In genomic region chr1:231180034-231180433, GRCh38 we compare ENCODE assay signal across 40 cellular contexts. TPM values are rescaled to one million over a fixed set of nuclear protein-coding genes. Genes with fewer than 3 reads are reported as not detected.
"Had no signal": no experiment of that assay in that cellular context is flagged by ENCODE, and none has a peak within 500 bp of the region (broad histone marks: within the 10 kb centered on the region; RNA-seq: fewer than 3 reads in every experiment).

No MANE protein-coding gene starts in this region.

- H3K36me3 Mint-ChIP-seq: activated naive CD4-positive, alpha-beta T cell treated with anti-CD3 and anti-CD28 coated beads, Interleukin-2, amount 10 ng/mL, durations not matched to agents 7 days and 5 days; activated naive CD4-positive, alpha-beta T cell treated with anti-CD3 and anti-CD28 coated beads, Interleukin-2, amount 50 U/mL, for 24 hours; activated naive CD4-positive, alpha-beta T cell treated with anti-CD3 and anti-CD28 coated beads, Interleukin-2, amount 50 U/mL, for 72 hours; activated naive CD8-positive, alpha-beta T cell; activated naive CD8-positive, alpha-beta T cell treated with anti-CD3 and anti-CD28 coated beads for 36 hours; activated naive CD8-positive, alpha-beta T cell treated with anti-CD3 and anti-CD28 coated beads, Interleukin-2, amount 10 ng/mL, durations not matched to agents 7 days and 5 days had no signal

- H3K27ac ChIP-seq: adrenal gland, ascending aorta, body of pancreas, brain microvascular endothelial cell, breast epithelium, cardiac muscle cell had no signal

- H3K4me1 ChIP-seq: adrenal gland, ascending aorta, body of pancreas, breast epithelium had no signal

- H3K9me3 ChIP-seq: adrenal gland, ascending aorta had no signal

- H3K27me3 ChIP-seq: adrenal gland, ascending aorta, body of pancreas had no signal

- ATAC-seq: activated naive CD4-positive, alpha-beta T cell treated with anti-CD3 and anti-CD28 coated beads, Interleukin-2, amount 50 U/mL, for 72 hours; activated naive CD8-positive, alpha-beta T cell treated with anti-CD3 and anti-CD28 coated beads, Interleukin-2, amount 50 U/mL, for 24 hours; activated T-cell treated with anti-CD3 and anti-CD28 coated beads, Interleukin-2, amount 50 U/mL, for 4 hours; activated T-cell treated with anti-CD3 and anti-CD28 coated beads, Interleukin-2, amount 50 U/mL, for 72 hours; activated T-helper 17 cell treated with anti-CD3 and anti-CD28 coated beads, Interleukin-2, amount 50 U/mL, for 72 hours; body of pancreas had no signal

- DNase-seq: activated effector memory CD4-positive, alpha-beta T cell treated with anti-CD3 and anti-CD28 coated beads, Interleukin-2, amount 50 U/mL, for 16 hours; activated effector memory CD4-positive, alpha-beta T cell treated with Interleukin-2 at 50 U/mL for 16 hours; activated gamma-delta T cell; activated gamma-delta T cell treated with Interleukin-2 at 50 U/mL for 16 hours; activated naive CD4-positive, alpha-beta T cell; activated naive CD4-positive, alpha-beta T cell treated with anti-CD3 and anti-CD28 coated beads for 36 hours; activated naive CD4-positive, alpha-beta T cell treated with anti-CD3 and anti-CD28 coated beads, Interleukin-2, amount 10 ng/mL, durations not matched to agents 7 days and 5 days; activated naive CD4-positive, alpha-beta T cell treated with anti-CD3 and anti-CD28 coated beads, Interleukin-2, amount 50 U/mL, for 16 hours; activated naive CD4-positive, alpha-beta T cell treated with Interleukin-2 at 50 U/mL for 16 hours; activated naive CD8-positive, alpha-beta T cell treated with anti-CD3 and anti-CD28 coated beads for 36 hours; activated naive CD8-positive, alpha-beta T cell treated with anti-CD3 and anti-CD28 coated beads, Interleukin-2, amount 10 ng/mL, durations not matched to agents 7 days and 5 days; activated naive CD8-positive, alpha-beta T cell treated with anti-CD3 and anti-CD28 coated beads, Interleukin-2, amount 50 U/mL, for 24 hours; activated T-cell treated with anti-CD3 and anti-CD28 coated beads, Interleukin-2, amount 50 U/mL, for 1 hour; activated T-cell treated with anti-CD3 and anti-CD28 coated beads, Interleukin-2, amount 50 U/mL, for 24 hours; activated T-cell treated with anti-CD3 and anti-CD28 coated beads, Interleukin-2, amount 50 U/mL, for 4 hours; activated T-cell treated with anti-CD3 and anti-CD28 coated beads, Interleukin-2, amount 50 U/mL, for 48 hours; activated T-cell treated with anti-CD3 and anti-CD28 coated beads, Interleukin-2, amount 50 U/mL, for 72 hours; amniotic stem cell; amygdala; anterior cingulate cortex; aorta; body of pancreas; brain microvascular endothelial cell; caudate nucleus; central memory CD4-positive, alpha-beta T cell; cerebellar nuclear complex had no signal

- H3K9me3 Mint-ChIP-seq: activated naive CD4-positive, alpha-beta T cell treated with anti-CD3 and anti-CD28 coated beads for 36 hours; activated naive CD4-positive, alpha-beta T cell treated with anti-CD3 and anti-CD28 coated beads, Interleukin-2, amount 10 ng/mL, durations not matched to agents 7 days and 5 days; activated naive CD4-positive, alpha-beta T cell treated with anti-CD3 and anti-CD28 coated beads, Interleukin-2, amount 50 U/mL, for 24 hours; activated naive CD4-positive, alpha-beta T cell treated with anti-CD3 and anti-CD28 coated beads, Interleukin-2, amount 50 U/mL, for 72 hours; activated naive CD8-positive, alpha-beta T cell treated with anti-CD3 and anti-CD28 coated beads for 36 hours; activated naive CD8-positive, alpha-beta T cell treated with anti-CD3 and anti-CD28 coated beads, Interleukin-2, amount 10 ng/mL, durations not matched to agents 7 days and 5 days; activated naive CD8-positive, alpha-beta T cell treated with anti-CD3 and anti-CD28 coated beads, Interleukin-2, amount 50 U/mL, for 24 hours; activated T-cell treated with anti-CD3 and anti-CD28 coated beads, Interleukin-2, amount 50 U/mL, for 24 hours; activated T-cell treated with anti-CD3 and anti-CD28 coated beads, Interleukin-2, amount 50 U/mL, for 4 hours; activated T-cell treated with anti-CD3 and anti-CD28 coated beads, Interleukin-2, amount 50 U/mL, for 72 hours; activated T-helper 1 cell treated with anti-CD3 and anti-CD28 coated beads, Interleukin-12 subunit alpha, Interleukin-12 subunit beta, Interleukin-2, Interleukin-4 antibody, amounts not matched to agents 30 ng/mL and 10 ng/mL and 1 ng/mL, durations not matched to agents 14 hours and 24 hours and 36 hours; activated T-helper 17 cell treated with anti-CD3 and anti-CD28 coated beads, Interleukin-2, amount 50 U/mL, for 72 hours; activated T-helper 2 cell treated with anti-CD3 and anti-CD28 coated beads, Interferon-gamma antibody, Interleukin-2, Interleukin-4, amounts not matched to agents 10 μg/mL and 5 μg/mL and 100 μg/mL, durations not matched to agents 14 hours and 24 hours and 36 hours; brain; central memory CD8-positive, alpha-beta T cell had no signal

- H3K36me3 ChIP-seq: adrenal gland, ascending aorta, brain microvascular endothelial cell, breast epithelium, cardiac muscle cell had no signal

- H3K27ac Mint-ChIP-seq: activated naive CD4-positive, alpha-beta T cell treated with anti-CD3 and anti-CD28 coated beads for 36 hours; activated naive CD4-positive, alpha-beta T cell treated with anti-CD3 and anti-CD28 coated beads, Interleukin-2, amount 10 ng/mL, durations not matched to agents 7 days and 5 days; activated naive CD4-positive, alpha-beta T cell treated with anti-CD3 and anti-CD28 coated beads, Interleukin-2, amount 50 U/mL, for 24 hours; activated naive CD4-positive, alpha-beta T cell treated with anti-CD3 and anti-CD28 coated beads, Interleukin-2, amount 50 U/mL, for 72 hours; activated naive CD8-positive, alpha-beta T cell; activated naive CD8-positive, alpha-beta T cell treated with anti-CD3 and anti-CD28 coated beads for 36 hours; activated naive CD8-positive, alpha-beta T cell treated with anti-CD3 and anti-CD28 coated beads, Interleukin-2, amount 10 ng/mL, durations not matched to agents 7 days and 5 days; activated naive CD8-positive, alpha-beta T cell treated with anti-CD3 and anti-CD28 coated beads, Interleukin-2, amount 50 U/mL, for 24 hours; activated T-cell treated with anti-CD3 and anti-CD28 coated beads, Interleukin-2, amount 50 U/mL, for 24 hours; activated T-cell treated with anti-CD3 and anti-CD28 coated beads, Interleukin-2, amount 50 U/mL, for 72 hours; activated T-helper 1 cell treated with anti-CD3 and anti-CD28 coated beads, Interleukin-12 subunit alpha, Interleukin-12 subunit beta, Interleukin-2, Interleukin-4 antibody, amounts not matched to agents 30 ng/mL and 10 ng/mL and 1 ng/mL, durations not matched to agents 14 hours and 24 hours and 36 hours; activated T-helper 17 cell treated with anti-CD3 and anti-CD28 coated beads, Interleukin-2, amount 50 U/mL, for 72 hours; activated T-helper 2 cell treated with anti-CD3 and anti-CD28 coated beads, Interferon-gamma antibody, Interleukin-2, Interleukin-4, amounts not matched to agents 10 μg/mL and 5 μg/mL and 100 μg/mL, durations not matched to agents 14 hours and 24 hours and 36 hours; brain had no signal

- H3K4me3 ChIP-seq: adrenal gland, ascending aorta, body of pancreas, breast epithelium, cardiac muscle cell had no signal

- H3K4me1 Mint-ChIP-seq: activated naive CD4-positive, alpha-beta T cell treated with anti-CD3 and anti-CD28 coated beads, Interleukin-2, amount 10 ng/mL, durations not matched to agents 7 days and 5 days; activated naive CD4-positive, alpha-beta T cell treated with anti-CD3 and anti-CD28 coated beads, Interleukin-2, amount 50 U/mL, for 24 hours; activated naive CD8-positive, alpha-beta T cell treated with anti-CD3 and anti-CD28 coated beads for 36 hours; activated naive CD8-positive, alpha-beta T cell treated with anti-CD3 and anti-CD28 coated beads, Interleukin-2, amount 10 ng/mL, durations not matched to agents 7 days and 5 days; activated naive CD8-positive, alpha-beta T cell treated with anti-CD3 and anti-CD28 coated beads, Interleukin-2, amount 50 U/mL, for 24 hours; activated T-helper 17 cell treated with anti-CD3 and anti-CD28 coated beads, Interleukin-2, amount 50 U/mL, for 72 hours; central memory CD8-positive, alpha-beta T cell had no signal

- H3K4me3 Mint-ChIP-seq: activated naive CD4-positive, alpha-beta T cell treated with anti-CD3 and anti-CD28 coated beads for 36 hours; activated naive CD4-positive, alpha-beta T cell treated with anti-CD3 and anti-CD28 coated beads, Interleukin-2, amount 10 ng/mL, durations not matched to agents 7 days and 5 days; activated naive CD4-positive, alpha-beta T cell treated with anti-CD3 and anti-CD28 coated beads, Interleukin-2, amount 50 U/mL, for 24 hours; activated naive CD8-positive, alpha-beta T cell; activated naive CD8-positive, alpha-beta T cell treated with anti-CD3 and anti-CD28 coated beads for 36 hours; activated naive CD8-positive, alpha-beta T cell treated with anti-CD3 and anti-CD28 coated beads, Interleukin-2, amount 10 ng/mL, durations not matched to agents 7 days and 5 days; activated naive CD8-positive, alpha-beta T cell treated with anti-CD3 and anti-CD28 coated beads, Interleukin-2, amount 50 U/mL, for 24 hours; activated T-cell treated with anti-CD3 and anti-CD28 coated beads, Interleukin-2, amount 50 U/mL, for 24 hours; activated T-cell treated with anti-CD3 and anti-CD28 coated beads, Interleukin-2, amount 50 U/mL, for 4 hours; activated T-cell treated with anti-CD3 and anti-CD28 coated beads, Interleukin-2, amount 50 U/mL, for 72 hours; activated T-helper 1 cell treated with anti-CD3 and anti-CD28 coated beads, Interleukin-12 subunit alpha, Interleukin-12 subunit beta, Interleukin-2, Interleukin-4 antibody, amounts not matched to agents 30 ng/mL and 10 ng/mL and 1 ng/mL, durations not matched to agents 14 hours and 24 hours and 36 hours; activated T-helper 17 cell treated with anti-CD3 and anti-CD28 coated beads, Interleukin-2, amount 50 U/mL, for 72 hours; brain; central memory CD8-positive, alpha-beta T cell had no signal

- FAIRE-seq: astrocyte, bronchial epithelial cell had no signal

RNA-seq across cellular contexts. Expression of gene TRIM67, which starts 18.2 kb away (rescaled TPM):
- total RNA-seq: activated naive CD4-positive, alpha-beta T cell treated with anti-CD3 and anti-CD28 coated beads for 36 hours; activated naive CD8-positive, alpha-beta T cell treated with anti-CD3 and anti-CD28 coated beads for 36 hours; activated naive CD8-positive, alpha-beta T cell treated with anti-CD3 and anti-CD28 coated beads, Interleukin-2, amount 10 ng/mL, durations not matched to agents 7 days and 5 days; activated T-cell treated with anti-CD3 and anti-CD28 coated beads, Interleukin-2, amount 50 U/mL, for 4 hours; activated T-helper 1 cell treated with anti-CD3 and anti-CD28 coated beads, Interleukin-12 subunit alpha, Interleukin-12 subunit beta, Interleukin-2, Interleukin-4 antibody, amounts not matched to agents 30 ng/mL and 10 ng/mL and 1 ng/mL, durations not matched to agents 14 hours and 24 hours and 36 hours; activated T-helper 17 cell treated with anti-CD3 and anti-CD28 coated beads, Interleukin-2, amount 50 U/mL, for 72 hours; activated T-helper 2 cell treated with anti-CD3 and anti-CD28 coated beads, Interferon-gamma antibody, Interleukin-2, Interleukin-4, amounts not matched to agents 10 μg/mL and 5 μg/mL and 100 μg/mL, durations not matched to agents 14 hours and 24 hours and 36 hours; aorta; ascending aorta; breast epithelium; bronchial epithelial cell had no signal
- polyA plus RNA-seq: cardiac muscle cell had no signal
